17 cellular contexts compared by ENCODE assay signal in genomic region chr10:129850790-129851189, GRCh38.
"Had no signal": no experiment of that assay in that cellular context is flagged by ENCODE, and none has a peak within 500 bp of the region (broad histone marks: within the 10 kb centered on the region; RNA-seq: fewer than 3 reads in every experiment).

No MANE protein-coding gene starts in this region.

- H3K27ac ChIP-seq: coronary artery, heart left ventricle, left lung, lower lobe of right lung, ovary, testis, tibial nerve had no signal

- H3K27me3 ChIP-seq: ovary, testis, tibial nerve had no signal

- H3K9me3 ChIP-seq: left lung, lower lobe of right lung, ovary, testis, tibial nerve had no signal

- ATAC-seq: heart left ventricle; left lung; lower lobe of right lung; naive thymus-derived CD4-positive, alpha-beta T cell; right cardiac atrium; stimulated activated memory B cell treated with anti-CD40 and anti-IgM and Interleukin-4, amounts not matched to agents 10 μg/mL and 1 μg/mL and 100 μg/mL, for 72 hours had no signal

- H3K36me3 ChIP-seq: left lung, lower lobe of right lung, ovary had no signal

- DNase-seq: central memory CD4-positive, alpha-beta T cell; effector CD4-positive, alpha-beta T cell; foreskin melanocyte; heart left ventricle; hippocampal formation; lower lobe of right lung; mesenchymal stem cell; naive thymus-derived CD4-positive, alpha-beta T cell; nucleus accumbens; ovary; right cardiac atrium; stimulated activated CD4-positive, alpha-beta T cell treated with anti-CD3 and anti-CD28 coated beads, Interleukin-4, amount 100 ng/mL, for 24 hours; testis had no signal

- H3K4me3 ChIP-seq: coronary artery, heart left ventricle, left lung, lower lobe of right lung, ovary, testis, tibial nerve had no signal

- H3K4me1 ChIP-seq: left lung, testis had no signal
